15 cellular contexts compared by ENCODE assay signal in genomic region chr2:32168513-32168912, GRCh38. TPM values are rescaled to one million over a fixed set of nuclear protein-coding genes. Genes with fewer than 3 reads are reported as not detected.
DNase-seq lines count a peak whose midpoint lies in the region; ATAC-seq and TF ChIP-seq lines count a peak whose summit lies in the region.
"Had no signal": no experiment of that assay in that cellular context is flagged by ENCODE, and none has a peak within 500 bp of the region (broad histone marks: within the 10 kb centered on the region; RNA-seq: fewer than 3 reads in every experiment).

No MANE protein-coding gene starts in this region.

- no peak overlapping the region for H3K4me3 ChIP-seq in right lobe of liver
- H3K4me3 ChIP-seq: psoas muscle had no signal

- no peaks in the 10 kb centered on the region for H3K27me3 Mint-ChIP-seq in memory B cell
- H3K27me3 Mint-ChIP-seq: IgD-negative memory B cell had no signal

- TF ChIP-seq POLR2A in right lobe of liver (IDR thresholded peaks at IDR 0.05), result no peak

- no peak overlapping the region for H3K4me3 Mint-ChIP-seq in memory B cell

- ATAC-seq in GM21723 (IDR thresholded peaks at IDR 0.05; ENCODE audit: unreplicated experiment) (peak; percentile 27), HG03571 (IDR thresholded peaks at IDR 0.05; ENCODE audit: unreplicated experiment) (peak; percentile 45), memory B cell (ENCODE audit: low read depth) (no peak), right lobe of liver (no peak), GM18502 (IDR thresholded peaks at IDR 0.05; ENCODE audit: poor library complexity, unreplicated experiment) (no peak)
- ATAC-seq: psoas muscle had no signal

- H3K36me3 Mint-ChIP-seq in memory B cell, result peaks cover 13% of the 10 kb centered on the region

- H3K27me3 ChIP-seq in right lobe of liver, result no peaks in the 10 kb centered on the region

- peaks cover 31% of the 10 kb centered on the region for H3K4me1 Mint-ChIP-seq in memory B cell

- H3K36me3 ChIP-seq in right lobe of liver, result peaks cover 0 to 5% (median 0%) of the 10 kb centered on the region in 4 donors

- intact Hi-C loops in right lobe of liver (cut with DNase I), result no loop called here

- H3K9me3 Mint-ChIP-seq in memory B cell, result no peaks in the 10 kb centered on the region
- H3K9me3 Mint-ChIP-seq: IgD-negative memory B cell had no signal

- peaks cover 0 to 8% (median 3%) of the 10 kb centered on the region in 4 donors for H3K4me1 ChIP-seq in right lobe of liver

- TF ChIP-seq CTCF in right lobe of liver (IDR thresholded peaks at IDR 0.05), result no peak

- H3K9me3 ChIP-seq in right lobe of liver, result no peaks in the 10 kb centered on the region
- H3K9me3 ChIP-seq: psoas muscle had no signal

- no peak overlapping the region for H3K27ac ChIP-seq in right lobe of liver
- H3K27ac ChIP-seq: psoas muscle had no signal

- 45% methylated on average over 2 of the region's 2 CpGs for WGBS in right lobe of liver (ENCODE audit: insufficient coverage, low coverage, low lambda C conversion rate, missing lambda C conversion rate)

- peak; percentile 67 for DNase-seq in NCI-H2107 treated with DMSO at 0.1 percent for 48 hours (lab: John Stamatoyannopoulos, UW; ENCODE audit: unreplicated experiment)
- DNase-seq in NCI-H2107 (lab: John Stamatoyannopoulos, UW), result no peak
- DNase-seq in memory B cell (ENCODE audit: low spot score in 2 of 2), result no peak
- DNase-seq in putamen (ENCODE audit: low spot score), result no peak
- DNase-seq in right lobe of liver, result no peak
- DNase-seq: 8988T; activated T-cell treated with anti-CD3 and anti-CD28 coated beads, Interleukin-2, amount 50 U/mL, for 1 hour; midbrain; NCI-H2029; psoas muscle; T-helper 9 cell had no signal

- H3K27ac Mint-ChIP-seq in memory B cell, result peak overlapping the region; percentile 28

RNA-seq across cellular contexts. Expression of gene SLC30A6, which starts 2.8 kb away (rescaled TPM):
- 10 to 100 TPM; 10.0 to 13.1 (median 12.4) TPM for total RNA-seq in right lobe of liver

Comparison
In these comparisons a context has a peak if more than half of its experiments do, and no peak if none do; other contexts are left out.
1. ATAC-seq: peak in GM21723 (single experiment) and HG03571 (single experiment); none in memory B cell (single experiment), right lobe of liver (0 of 4) and GM18502 (single experiment).